1 cellular context compared by ENCODE assay signal in the genomic region with DNA sequence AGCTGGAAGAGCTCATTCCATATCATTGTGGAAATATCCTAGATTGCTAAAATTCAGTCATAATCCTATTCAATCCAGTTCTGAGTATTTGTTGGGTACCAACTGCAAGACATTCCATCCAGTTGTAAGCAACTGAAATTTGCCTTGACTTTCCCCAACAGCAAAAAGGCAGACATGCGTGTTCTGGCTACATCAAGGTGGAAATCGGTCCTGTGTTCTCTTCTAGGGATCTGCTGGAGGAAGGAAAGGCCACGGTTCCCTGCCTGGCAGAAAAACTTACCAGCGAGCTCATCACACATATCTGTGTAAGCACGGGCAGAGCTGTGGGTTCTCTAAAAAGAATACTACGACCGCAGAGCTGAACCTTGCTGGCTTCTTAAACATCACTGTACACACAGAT.
TF ChIP-seq lines count a peak whose summit lies in the region.

No MANE protein-coding gene starts in this region.

TF ChIP-seq in H1, 55 proteins besides CTCF, POLR2A, EP300 and RAD21:
- TF ChIP-seq, protein P1, sequence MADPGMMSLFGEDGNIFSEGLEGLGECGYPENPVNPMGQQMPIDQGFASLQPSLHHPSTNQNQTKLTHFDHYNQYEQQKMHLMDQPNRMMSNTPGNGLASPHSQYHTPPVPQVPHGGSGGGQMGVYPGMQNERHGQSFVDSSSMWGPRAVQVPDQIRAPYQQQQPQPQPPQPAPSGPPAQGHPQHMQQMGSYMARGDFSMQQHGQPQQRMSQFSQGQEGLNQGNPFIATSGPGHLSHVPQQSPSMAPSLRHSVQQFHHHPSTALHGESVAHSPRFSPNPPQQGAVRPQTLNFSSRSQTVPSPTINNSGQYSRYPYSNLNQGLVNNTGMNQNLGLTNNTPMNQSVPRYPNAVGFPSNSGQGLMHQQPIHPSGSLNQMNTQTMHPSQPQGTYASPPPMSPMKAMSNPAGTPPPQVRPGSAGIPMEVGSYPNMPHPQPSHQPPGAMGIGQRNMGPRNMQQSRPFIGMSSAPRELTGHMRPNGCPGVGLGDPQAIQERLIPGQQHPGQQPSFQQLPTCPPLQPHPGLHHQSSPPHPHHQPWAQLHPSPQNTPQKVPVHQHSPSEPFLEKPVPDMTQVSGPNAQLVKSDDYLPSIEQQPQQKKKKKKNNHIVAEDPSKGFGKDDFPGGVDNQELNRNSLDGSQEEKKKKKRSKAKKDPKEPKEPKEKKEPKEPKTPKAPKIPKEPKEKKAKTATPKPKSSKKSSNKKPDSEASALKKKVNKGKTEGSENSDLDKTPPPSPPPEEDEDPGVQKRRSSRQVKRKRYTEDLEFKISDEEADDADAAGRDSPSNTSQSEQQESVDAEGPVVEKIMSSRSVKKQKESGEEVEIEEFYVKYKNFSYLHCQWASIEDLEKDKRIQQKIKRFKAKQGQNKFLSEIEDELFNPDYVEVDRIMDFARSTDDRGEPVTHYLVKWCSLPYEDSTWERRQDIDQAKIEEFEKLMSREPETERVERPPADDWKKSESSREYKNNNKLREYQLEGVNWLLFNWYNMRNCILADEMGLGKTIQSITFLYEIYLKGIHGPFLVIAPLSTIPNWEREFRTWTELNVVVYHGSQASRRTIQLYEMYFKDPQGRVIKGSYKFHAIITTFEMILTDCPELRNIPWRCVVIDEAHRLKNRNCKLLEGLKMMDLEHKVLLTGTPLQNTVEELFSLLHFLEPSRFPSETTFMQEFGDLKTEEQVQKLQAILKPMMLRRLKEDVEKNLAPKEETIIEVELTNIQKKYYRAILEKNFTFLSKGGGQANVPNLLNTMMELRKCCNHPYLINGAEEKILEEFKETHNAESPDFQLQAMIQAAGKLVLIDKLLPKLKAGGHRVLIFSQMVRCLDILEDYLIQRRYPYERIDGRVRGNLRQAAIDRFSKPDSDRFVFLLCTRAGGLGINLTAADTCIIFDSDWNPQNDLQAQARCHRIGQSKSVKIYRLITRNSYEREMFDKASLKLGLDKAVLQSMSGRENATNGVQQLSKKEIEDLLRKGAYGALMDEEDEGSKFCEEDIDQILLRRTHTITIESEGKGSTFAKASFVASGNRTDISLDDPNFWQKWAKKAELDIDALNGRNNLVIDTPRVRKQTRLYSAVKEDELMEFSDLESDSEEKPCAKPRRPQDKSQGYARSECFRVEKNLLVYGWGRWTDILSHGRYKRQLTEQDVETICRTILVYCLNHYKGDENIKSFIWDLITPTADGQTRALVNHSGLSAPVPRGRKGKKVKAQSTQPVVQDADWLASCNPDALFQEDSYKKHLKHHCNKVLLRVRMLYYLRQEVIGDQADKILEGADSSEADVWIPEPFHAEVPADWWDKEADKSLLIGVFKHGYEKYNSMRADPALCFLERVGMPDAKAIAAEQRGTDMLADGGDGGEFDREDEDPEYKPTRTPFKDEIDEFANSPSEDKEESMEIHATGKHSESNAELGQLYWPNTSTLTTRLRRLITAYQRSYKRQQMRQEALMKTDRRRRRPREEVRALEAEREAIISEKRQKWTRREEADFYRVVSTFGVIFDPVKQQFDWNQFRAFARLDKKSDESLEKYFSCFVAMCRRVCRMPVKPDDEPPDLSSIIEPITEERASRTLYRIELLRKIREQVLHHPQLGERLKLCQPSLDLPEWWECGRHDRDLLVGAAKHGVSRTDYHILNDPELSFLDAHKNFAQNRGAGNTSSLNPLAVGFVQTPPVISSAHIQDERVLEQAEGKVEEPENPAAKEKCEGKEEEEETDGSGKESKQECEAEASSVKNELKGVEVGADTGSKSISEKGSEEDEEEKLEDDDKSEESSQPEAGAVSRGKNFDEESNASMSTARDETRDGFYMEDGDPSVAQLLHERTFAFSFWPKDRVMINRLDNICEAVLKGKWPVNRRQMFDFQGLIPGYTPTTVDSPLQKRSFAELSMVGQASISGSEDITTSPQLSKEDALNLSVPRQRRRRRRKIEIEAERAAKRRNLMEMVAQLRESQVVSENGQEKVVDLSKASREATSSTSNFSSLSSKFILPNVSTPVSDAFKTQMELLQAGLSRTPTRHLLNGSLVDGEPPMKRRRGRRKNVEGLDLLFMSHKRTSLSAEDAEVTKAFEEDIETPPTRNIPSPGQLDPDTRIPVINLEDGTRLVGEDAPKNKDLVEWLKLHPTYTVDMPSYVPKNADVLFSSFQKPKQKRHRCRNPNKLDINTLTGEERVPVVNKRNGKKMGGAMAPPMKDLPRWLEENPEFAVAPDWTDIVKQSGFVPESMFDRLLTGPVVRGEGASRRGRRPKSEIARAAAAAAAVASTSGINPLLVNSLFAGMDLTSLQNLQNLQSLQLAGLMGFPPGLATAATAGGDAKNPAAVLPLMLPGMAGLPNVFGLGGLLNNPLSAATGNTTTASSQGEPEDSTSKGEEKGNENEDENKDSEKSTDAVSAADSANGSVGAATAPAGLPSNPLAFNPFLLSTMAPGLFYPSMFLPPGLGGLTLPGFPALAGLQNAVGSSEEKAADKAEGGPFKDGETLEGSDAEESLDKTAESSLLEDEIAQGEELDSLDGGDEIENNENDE (IDR thresholded peaks at IDR 0.05; ENCODE audit: insufficient replicate concordance, low read length) = no peak
- TF ChIP-seq CREB1 (IDR thresholded peaks at IDR 0.05) = no peak
- TF ChIP-seq, protein P2, sequence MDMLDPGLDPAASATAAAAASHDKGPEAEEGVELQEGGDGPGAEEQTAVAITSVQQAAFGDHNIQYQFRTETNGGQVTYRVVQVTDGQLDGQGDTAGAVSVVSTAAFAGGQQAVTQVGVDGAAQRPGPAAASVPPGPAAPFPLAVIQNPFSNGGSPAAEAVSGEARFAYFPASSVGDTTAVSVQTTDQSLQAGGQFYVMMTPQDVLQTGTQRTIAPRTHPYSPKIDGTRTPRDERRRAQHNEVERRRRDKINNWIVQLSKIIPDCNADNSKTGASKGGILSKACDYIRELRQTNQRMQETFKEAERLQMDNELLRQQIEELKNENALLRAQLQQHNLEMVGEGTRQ (IDR thresholded peaks at IDR 0.05; ENCODE audit: low read length) = no peak
- no peak for TF ChIP-seq KDM4A (IDR thresholded peaks at IDR 0.05; ENCODE audit: low read depth, low read length, severe bottlenecking)
- no peak for TF ChIP-seq ASH2L (IDR thresholded peaks at IDR 0.05; ENCODE audit: low read length)
- TF ChIP-seq EZH2 (IDR thresholded peaks at IDR 0.05; ENCODE audit: low read depth, low read length, severe bottlenecking) = no peak
- TF ChIP-seq, protein P3, sequence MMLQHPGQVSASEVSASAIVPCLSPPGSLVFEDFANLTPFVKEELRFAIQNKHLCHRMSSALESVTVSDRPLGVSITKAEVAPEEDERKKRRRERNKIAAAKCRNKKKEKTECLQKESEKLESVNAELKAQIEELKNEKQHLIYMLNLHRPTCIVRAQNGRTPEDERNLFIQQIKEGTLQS (IDR thresholded peaks at IDR 0.05; ENCODE audit: insufficient read depth, low read depth, low read length) = no peak
- no peak for TF ChIP-seq SIN3A (conservative IDR thresholded peaks at IDR 0.05 in 1 of 2, IDR thresholded peaks at IDR 0.05 in 1 of 2; ENCODE audit: low read depth in 1 of 2, low read length in 2 of 2)
- no peak for TF ChIP-seq HDAC6 (IDR thresholded peaks at IDR 0.05; ENCODE audit: low read depth, low read length)
- TF ChIP-seq PHF8 (conservative IDR thresholded peaks at IDR 0.05; ENCODE audit: low read depth, low read length) = no peak
- TF ChIP-seq GABPA (IDR thresholded peaks at IDR 0.05; ENCODE audit: borderline replicate concordance, insufficient read depth, low read length) = no peak
- TF ChIP-seq RBBP5 (IDR thresholded peaks at IDR 0.05; ENCODE audit: borderline replicate concordance, low read depth, low read length) = no peak
- no peak for TF ChIP-seq KDM1A (IDR thresholded peaks at IDR 0.05; ENCODE audit: borderline replicate concordance, low read length)
- TF ChIP-seq TEAD4 (IDR thresholded peaks at IDR 0.05; ENCODE audit: low read depth, low read length) = no peak
- no peak for TF ChIP-seq TAF1 (IDR thresholded peaks at IDR 0.05; ENCODE audit: low read depth, low read length)
- TF ChIP-seq, protein P4, sequence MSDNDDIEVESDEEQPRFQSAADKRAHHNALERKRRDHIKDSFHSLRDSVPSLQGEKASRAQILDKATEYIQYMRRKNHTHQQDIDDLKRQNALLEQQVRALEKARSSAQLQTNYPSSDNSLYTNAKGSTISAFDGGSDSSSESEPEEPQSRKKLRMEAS (IDR thresholded peaks at IDR 0.05) = no peak
- no peak for TF ChIP-seq RFX5 (IDR thresholded peaks at IDR 0.05; ENCODE audit: borderline replicate concordance, low read depth, low read length)
- TF ChIP-seq EGR1 (IDR thresholded peaks at IDR 0.05; ENCODE audit: borderline replicate concordance, low read depth, low read length) = no peak
- no peak for TF ChIP-seq JUN (IDR thresholded peaks at IDR 0.05; ENCODE audit: low read depth, low read length)
